In genomic region chr11:66545701-66546367, GRCh38 we compare ENCODE assay signal across 1 cellular context.
TF ChIP-seq lines count a peak whose summit lies in the region.

A gene with protein sequence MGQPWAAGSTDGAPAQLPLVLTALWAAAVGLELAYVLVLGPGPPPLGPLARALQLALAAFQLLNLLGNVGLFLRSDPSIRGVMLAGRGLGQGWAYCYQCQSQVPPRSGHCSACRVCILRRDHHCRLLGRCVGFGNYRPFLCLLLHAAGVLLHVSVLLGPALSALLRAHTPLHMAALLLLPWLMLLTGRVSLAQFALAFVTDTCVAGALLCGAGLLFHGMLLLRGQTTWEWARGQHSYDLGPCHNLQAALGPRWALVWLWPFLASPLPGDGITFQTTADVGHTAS (minus strand): TSS chr11:66546048. CDS start chr11:66546003, 45 bp downstream.

TF ChIP-seq in GM12878, 131 proteins besides CTCF, POLR2A, EP300 and RAD21 (continued from another document):
- TF ChIP-seq BCLAF1 (IDR thresholded peaks at IDR 0.05) (no peak), NFIC (IDR thresholded peaks at IDR 0.05; ENCODE audit: low read depth, low read length) (no peak), ASH2L (IDR thresholded peaks at IDR 0.05; ENCODE audit: borderline replicate concordance, low read depth) (no peak; the same call in 1 of the 2 replicates), POLR2AphosphoS5 (IDR thresholded peaks at IDR 0.05; ENCODE audit: low read length) (peak; percentile 63; the same call in 1 of the 2 replicates), STAT1 (conservative IDR thresholded peaks at IDR 0.05) (0 out of 2 replicates have a peak, but pooled peaks have one; percentile 71), TCF7 (IDR thresholded peaks at IDR 0.05; ENCODE audit: borderline replicate concordance) (no peak), RBBP5 (conservative IDR thresholded peaks at IDR 0.05) (no peak), CHD1 (IDR thresholded peaks at IDR 0.05; ENCODE audit: low read depth, low read length) (no peak), NFYA (IDR thresholded peaks at IDR 0.05; ENCODE audit: borderline replicate concordance, low read depth, low read length) (0 out of 2 replicates have a peak, but pooled peaks have one; percentile 5), EZH2 (IDR thresholded peaks at IDR 0.05; ENCODE audit: borderline replicate concordance, control insufficient read depth, low read depth, low read length) (no peak), ZBED1 (IDR thresholded peaks at IDR 0.05; ENCODE audit: borderline replicate concordance) (no peak)
